1 cellular context compared by ENCODE assay signal in the genomic region with DNA sequence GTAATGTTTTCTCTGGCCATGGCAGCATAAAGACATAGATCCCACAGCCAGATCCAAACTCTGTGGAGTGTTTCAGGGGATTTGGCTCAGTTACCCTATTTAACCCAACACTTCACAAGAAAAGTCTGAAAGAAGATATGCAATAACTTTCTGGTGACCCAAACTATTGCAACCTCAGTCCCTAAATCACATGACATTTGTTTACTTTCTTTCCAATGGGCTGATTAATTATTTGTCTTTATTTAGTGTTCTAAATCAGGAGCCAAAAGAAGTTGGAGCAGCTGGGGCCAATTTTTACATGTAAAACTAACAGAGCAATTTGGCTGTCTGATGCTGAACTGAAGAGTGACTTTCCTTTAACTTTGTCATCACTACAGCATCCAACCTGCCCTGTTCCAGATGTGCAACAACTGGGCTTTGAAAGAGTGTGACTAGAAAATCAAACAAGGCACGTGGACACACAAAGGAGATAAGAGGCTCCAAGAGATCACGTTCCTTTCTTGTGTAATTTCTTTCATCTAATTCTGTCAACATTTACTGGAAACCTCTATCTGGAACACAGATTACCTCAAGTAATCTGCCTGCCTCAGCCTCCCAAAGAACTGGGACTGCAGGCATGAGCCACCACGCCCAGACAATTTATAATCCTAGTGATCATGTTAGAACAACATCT.
TF ChIP-seq lines count a peak whose summit lies in the region.

No MANE protein-coding gene starts in this region.

TF ChIP-seq in IMR-90, 13 proteins besides CTCF, POLR2A, EP300 and RAD21:
- TF ChIP-seq, protein P1, sequence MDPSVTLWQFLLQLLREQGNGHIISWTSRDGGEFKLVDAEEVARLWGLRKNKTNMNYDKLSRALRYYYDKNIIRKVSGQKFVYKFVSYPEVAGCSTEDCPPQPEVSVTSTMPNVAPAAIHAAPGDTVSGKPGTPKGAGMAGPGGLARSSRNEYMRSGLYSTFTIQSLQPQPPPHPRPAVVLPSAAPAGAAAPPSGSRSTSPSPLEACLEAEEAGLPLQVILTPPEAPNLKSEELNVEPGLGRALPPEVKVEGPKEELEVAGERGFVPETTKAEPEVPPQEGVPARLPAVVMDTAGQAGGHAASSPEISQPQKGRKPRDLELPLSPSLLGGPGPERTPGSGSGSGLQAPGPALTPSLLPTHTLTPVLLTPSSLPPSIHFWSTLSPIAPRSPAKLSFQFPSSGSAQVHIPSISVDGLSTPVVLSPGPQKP (IDR thresholded peaks at IDR 0.05; ENCODE audit: borderline replicate concordance, low read depth, low read length), result no peak
- TF ChIP-seq SMC3 (IDR thresholded peaks at IDR 0.05; ENCODE audit: low read depth, low read length), result no peak
- no peak for TF ChIP-seq MAZ (IDR thresholded peaks at IDR 0.05; ENCODE audit: borderline replicate concordance, low read depth, low read length)
- no peak for TF ChIP-seq CEBPB (IDR thresholded peaks at IDR 0.05; ENCODE audit: low read depth, low read length)
- no peak for TF ChIP-seq RCOR1 (IDR thresholded peaks at IDR 0.05; ENCODE audit: insufficient replicate concordance, low read length)
- TF ChIP-seq RFX5 (IDR thresholded peaks at IDR 0.05; ENCODE audit: low read depth, low read length), result no peak
- TF ChIP-seq USF2 (IDR thresholded peaks at IDR 0.05; ENCODE audit: low read depth, low read length), result no peak
- no peak for TF ChIP-seq BHLHE40 (IDR thresholded peaks at IDR 0.05; ENCODE audit: low read depth, low read length)
- TF ChIP-seq MAFK (IDR thresholded peaks at IDR 0.05; ENCODE audit: low read depth, low read length), result no peak
- no peak for TF ChIP-seq FOS (IDR thresholded peaks at IDR 0.05; ENCODE audit: low read depth, low read length)
- TF ChIP-seq NFE2L2 (IDR thresholded peaks at IDR 0.05; ENCODE audit: low read depth, low read length), result no peak
- no peak for TF ChIP-seq MXI1 (IDR thresholded peaks at IDR 0.05; ENCODE audit: borderline replicate concordance, low read depth, low read length)
- TF ChIP-seq CHD1 (IDR thresholded peaks at IDR 0.05; ENCODE audit: low read depth, low read length), result no peak
